Comparison of ENCODE assay signal across 9 cellular contexts in genomic region chr2:188975497-188976102, GRCh38. TPM values are rescaled to one million over a fixed set of nuclear protein-coding genes. Genes with fewer than 3 reads are reported as not detected.
DNase-seq lines count a peak whose midpoint lies in the region; ATAC-seq and TF ChIP-seq lines count a peak whose summit lies in the region.
"Had no signal": no experiment of that assay in that cellular context is flagged by ENCODE, and none has a peak within 500 bp of the region (broad histone marks: within the 10 kb centered on the region; RNA-seq: fewer than 3 reads in every experiment).

No MANE protein-coding gene starts in this region.

- peaks cover 6% of the 10 kb centered on the region for H3K27me3 Mint-ChIP-seq in activated T-helper 17 cell treated with anti-CD3 and anti-CD28 coated beads, Interleukin-2, amount 50 U/mL, for 72 hours

- H3K4me3 ChIP-seq in SJSA1 (peak overlapping the region; percentile 43), heart right ventricle (peak overlapping the region in 9 of 10 donors; percentile 35 to 60 (median 53)), ovary (peak overlapping the region; percentile 45)

- DNase-seq in AG09319 (ENCODE audit: extremely low read depth, low read depth) = peak; percentile 93
- DNase-seq in SJSA1 (ENCODE audit: low read depth in 1 of 2, low spot score in 2 of 2) = peak; percentile 73 to 82
- DNase-seq in heart right ventricle = peak in 1 of 2 donors; percentile 70
- DNase-seq in ovary = peak in 4 of 5 donors; percentile 46 to 67 (median 62)
- DNase-seq in DMS153 treated with DMSO at 0.1 percent for 48 hours (lab: John Stamatoyannopoulos, UW; ENCODE audit: unreplicated experiment) = no peak

- H3K36me3 ChIP-seq in SJSA1 = no peaks in the 10 kb centered on the region
- no peaks in the 10 kb centered on the region for H3K36me3 ChIP-seq in heart right ventricle
- no peaks in the 10 kb centered on the region for H3K36me3 ChIP-seq in ovary

- peaks cover 8% of the 10 kb centered on the region for H3K4me1 Mint-ChIP-seq in activated T-helper 17 cell treated with anti-CD3 and anti-CD28 coated beads, Interleukin-2, amount 50 U/mL, for 72 hours
- H3K4me1 Mint-ChIP-seq: IgD-negative memory B cell had no signal

- H3K9me3 Mint-ChIP-seq in activated T-helper 17 cell treated with anti-CD3 and anti-CD28 coated beads, Interleukin-2, amount 50 U/mL, for 72 hours = no peaks in the 10 kb centered on the region
- H3K9me3 Mint-ChIP-seq: IgD-negative memory B cell had no signal

- no peaks in the 10 kb centered on the region for H3K36me3 Mint-ChIP-seq in activated T-helper 17 cell treated with anti-CD3 and anti-CD28 coated beads, Interleukin-2, amount 50 U/mL, for 72 hours (ENCODE audit: low read depth)
- H3K36me3 Mint-ChIP-seq: IgD-negative memory B cell had no signal

- TF ChIP-seq CTCF in AG09319 (IDR thresholded peaks at IDR 0.05; ENCODE audit: low read depth, low read length) (no peak), heart right ventricle (IDR thresholded peaks at IDR 0.05) (no peak), ovary (IDR thresholded peaks at IDR 0.05) (no peak)

- TF ChIP-seq EP300 in ovary (IDR thresholded peaks at IDR 0.05) = no peak

- H3K9me3 ChIP-seq in SJSA1 (replicated peaks) = no peaks in the 10 kb centered on the region
- H3K9me3 ChIP-seq in heart right ventricle = no peaks in the 10 kb centered on the region
- H3K9me3 ChIP-seq in ovary = no peaks in the 10 kb centered on the region

- H3K4me1 ChIP-seq in SJSA1 (replicated peaks) = peaks cover 42% of the 10 kb centered on the region
- H3K4me1 ChIP-seq in heart right ventricle = peaks cover 0 to 4% (median 0%) of the 10 kb centered on the region in 9 donors
- peaks cover 2% of the 10 kb centered on the region for H3K4me1 ChIP-seq in ovary (ENCODE audit: insufficient read depth)

- no peak overlapping the region for H3K27ac Mint-ChIP-seq in activated T-helper 17 cell treated with anti-CD3 and anti-CD28 coated beads, Interleukin-2, amount 50 U/mL, for 72 hours

- no peaks in the 10 kb centered on the region for H3K27me3 ChIP-seq in SJSA1 (replicated peaks)
- no peaks in the 10 kb centered on the region for H3K27me3 ChIP-seq in heart right ventricle
- H3K27me3 ChIP-seq in ovary = no peaks in the 10 kb centered on the region

- TF ChIP-seq POLR2A in ovary (IDR thresholded peaks at IDR 0.05) = peak; percentile 36

- intact Hi-C loops in heart right ventricle (cut with DNase I) = loop anchor here in 7 of 10 donors (5.0 to 10.0 kb wide), 10 partner anchors 38 to 453 kb away; no protein-coding TSS in a partner anchor
- intact Hi-C loops in ovary (cut with DNase I) = loop anchor here in 3 of 4 donors (2.0 to 10.0 kb wide), 4 partner anchors 191 to 453 kb away; no protein-coding TSS in a partner anchor

- whole genome bisulfite sequencing in heart right ventricle, 2 donors = 44 to 60% methylated on average over 1 of the region's 1 CpG
- WGBS in ovary, 3 donors = 0 to 6% (median 0%) methylated on average over 1 of the region's 1 CpG

- H3K27ac ChIP-seq in SJSA1 (peak overlapping the region; percentile 91), heart right ventricle (peak overlapping the region; percentile 52 to 87 (median 79)), ovary (peak overlapping the region in 1 of 2 donors; percentile 79)

- H3K4me3 Mint-ChIP-seq in activated T-helper 17 cell treated with anti-CD3 and anti-CD28 coated beads, Interleukin-2, amount 50 U/mL, for 72 hours = no peak overlapping the region
- H3K4me3 Mint-ChIP-seq: IgD-negative memory B cell had no signal

- peak; percentile 87 to 97 (median 92) for ATAC-seq in heart right ventricle
- ATAC-seq in HG03045 (IDR thresholded peaks at IDR 0.05; ENCODE audit: unreplicated experiment) = no peak
- no peak for ATAC-seq in activated T-helper 17 cell treated with anti-CD3 and anti-CD28 coated beads, Interleukin-2, amount 50 U/mL, for 72 hours (replicated peaks)
- ATAC-seq in HG03457 (IDR thresholded peaks at IDR 0.05; ENCODE audit: unreplicated experiment) = no peak

RNA-seq across cellular contexts. Expression of gene COL3A1, which starts 1.4 kb away (rescaled TPM):
- 1,297 and 1,854 TPM in 2 replicates for total RNA-seq in SJSA1 (2014; rRNA removed; shearing (Covaris generic))
- total RNA-seq in heart right ventricle (100 to 1,000 TPM in 3 of 10 donors, 10 to 100 TPM in 7; 53.9 to 700 (median 73.5) TPM), ovary (100 to 1,000 TPM; 105 to 361 (median 264) TPM)
- polyA plus RNA-seq in heart right ventricle (100 to 1,000 TPM in 1 of 2 donors, 10 to 100 TPM in 1; 33.5 to 173 TPM), ovary (100 to 1,000 TPM; 289 to 829 TPM)
- total RNA-seq in activated T-helper 17 cell treated with anti-CD3 and anti-CD28 coated beads, Interleukin-2, amount 50 U/mL, for 72 hours = under 1 TPM in 1 of 2 donors, not detected in 1; 0.64 TPM
- polyA plus RNA-seq: IgD-negative memory B cell had no signal

Comparison
In these comparisons a context has a peak if more than half of its experiments do, and no peak if none do; other contexts are left out.
1. ATAC-seq: peak in heart right ventricle (8 of 8); none in HG03045 (single experiment), activated T-helper 17 cell treated with anti-CD3 and anti-CD28 coated beads, Interleukin-2, amount 50 U/mL, for 72 hours (single experiment) and HG03457 (single experiment).
2. RNA of gene COL3A1, which starts 1.4 kb away (total RNA-seq): 1,297 to 1,854 TPM in SJSA1, 105 to 361 TPM in ovary and 53.9 to 700 TPM in heart right ventricle; 0.64 TPM in activated T-helper 17 cell treated with anti-CD3 and anti-CD28 coated beads, Interleukin-2, amount 50 U/mL, for 72 hours; every median in the first group is over 10 times any median in the second.
3. Peak in every context shown above with its lines, with median percentiles within 50 percentile points of each other: H3K4me3 ChIP-seq.